Comparison of ENCODE assay signal across 17 cellular contexts in genomic region chr22:19803736-19804267, GRCh38. TPM values are rescaled to one million over a fixed set of nuclear protein-coding genes. Genes with fewer than 3 reads are reported as not detected.
A peak's percentile ranks its signal among the peaks of the same experiment; 100 is the strongest.
DNase-seq lines count a peak whose midpoint lies in the region; ATAC-seq and TF ChIP-seq lines count a peak whose summit lies in the region.
"Had no signal": no experiment of that assay in that cellular context is flagged by ENCODE, and none has a peak within 500 bp of the region (broad histone marks: within the 10 kb centered on the region; RNA-seq: fewer than 3 reads in every experiment).

No MANE protein-coding gene starts in this region.

- ATAC-seq in left cardiac atrium (no peak), left ventricle myocardium superior (no peak), HG02852 (IDR thresholded peaks at IDR 0.05; ENCODE audit: unreplicated experiment) (no peak)

- H3K79me2 ChIP-seq in osteoblast (ENCODE audit: insufficient read depth, low read length): no peaks in the 10 kb centered on the region

- H3K27ac ChIP-seq in right atrium auricular region: no peak overlapping the region
- no peak overlapping the region for H3K27ac ChIP-seq in osteoblast (ENCODE audit: low read depth, low read length)
- H3K27ac ChIP-seq: BLaER1 treated with 17β-estradiol and CSF1 and Interleukin-3, amounts not matched to agents 10 nM and 100 nM had no signal

- intact Hi-C loops in left cardiac atrium (cut with DNase I) (no loop called here), left ventricle myocardium superior (cut with micrococcal nuclease) (no loop called here)

- H3K9me3 ChIP-seq in right atrium auricular region: no peaks in the 10 kb centered on the region
- H3K9me3 ChIP-seq in osteoblast (ENCODE audit: low read depth, low read length): no peaks in the 10 kb centered on the region
- H3K9me3 ChIP-seq: BLaER1 treated with 17β-estradiol and CSF1 and Interleukin-3, amounts not matched to agents 10 nM and 100 nM had no signal

- peak; percentile 7 for DNase-seq in left cardiac atrium
- DNase-seq in right atrium auricular region (ENCODE audit: low spot score): no peak
- DNase-seq in left ventricle myocardium superior: peak; percentile 6
- peak; percentile 59 for DNase-seq in osteoblast (ENCODE audit: insufficient read length, low spot score, missing footprints)
- no peak for DNase-seq in T1000 (lab: John Stamatoyannopoulos, UW)
- no peak for DNase-seq in ureter (ENCODE audit: low spot score)
- DNase-seq: CD8-positive, alpha-beta memory T cell; DMS53; GOT3; NCI-H1417 treated with DMSO at 0.1 percent for 48 hours; NCI-H187 treated with DMSO at 0.1 percent for 48 hours; NCI-H226; NCI-H524; NCI-H82; OCI-M1 had no signal

- H4K20me1 ChIP-seq in osteoblast (ENCODE audit: insufficient read depth, low read length): peaks cover 9% of the 10 kb centered on the region

- H3K27me3 ChIP-seq in right atrium auricular region (no peaks in the 10 kb centered on the region), osteoblast (ENCODE audit: insufficient read depth, low read length) (no peaks in the 10 kb centered on the region)

- H2AFZ ChIP-seq in osteoblast (ENCODE audit: low read length): no peak overlapping the region

- no peak overlapping the region for H3K4me3 ChIP-seq in right atrium auricular region
- no peak overlapping the region for H3K4me3 ChIP-seq in osteoblast (ENCODE audit: insufficient read depth, low read length)
- H3K4me3 ChIP-seq: BLaER1 treated with 17β-estradiol and CSF1 and Interleukin-3, amounts not matched to agents 10 nM and 100 nM had no signal

- no peaks in the 10 kb centered on the region for H3K36me3 ChIP-seq in right atrium auricular region
- no peaks in the 10 kb centered on the region for H3K36me3 ChIP-seq in osteoblast (ENCODE audit: insufficient read depth, low read length)

- TF ChIP-seq CTCF in right atrium auricular region (IDR thresholded peaks at IDR 0.05) (no peak), osteoblast (IDR thresholded peaks at IDR 0.05; ENCODE audit: extremely low read depth, low read depth, low read length) (no peak)

- H3K4me2 ChIP-seq in osteoblast (ENCODE audit: insufficient read depth, low read length): no peak overlapping the region
- H3K4me2 ChIP-seq: BLaER1 treated with 17β-estradiol and CSF1 and Interleukin-3, amounts not matched to agents 10 nM and 100 nM had no signal

- peaks cover 0 to 10% of the 10 kb centered on the region in 2 donors for H3K4me1 ChIP-seq in right atrium auricular region
- peaks cover 8% of the 10 kb centered on the region for H3K4me1 ChIP-seq in osteoblast (ENCODE audit: insufficient read depth, low read length)

RNA-seq across cellular contexts. Expression of gene TBX1, which starts 43.2 kb away (rescaled TPM):
- total RNA-seq in left cardiac atrium (1 to 10 TPM in 1 of 2 donors, under 1 TPM in 1; 0.47 to 2.4 TPM), right atrium auricular region (under 1 TPM in 1 of 2 donors, not detected in 1; 0.24 TPM), left ventricle myocardium superior (3.6 TPM), osteoblast (under 0.01 TPM in 1 of 2 replicates, not detected in the other), ureter (13.0 TPM)
- total RNA-seq: CD8-positive, alpha-beta memory T cell had no signal

RNA-seq across cellular contexts. Expression of gene GNB1L, which starts 50.9 kb away (rescaled TPM):
- total RNA-seq in left cardiac atrium (1 to 10 TPM; 2.5 to 4.5 TPM), right atrium auricular region (1 to 10 TPM; 2.6 to 4.7 TPM), left ventricle myocardium superior (3.4 TPM), osteoblast (4.0 and 5.6 TPM in 2 replicates), ureter (6.0 TPM)

RNA-seq across cellular contexts. Expression of gene RTL10, which starts 50.9 kb away (rescaled TPM):
- total RNA-seq in left cardiac atrium (1 to 10 TPM; 6.8 to 7.7 TPM), right atrium auricular region (1 to 10 TPM; 7.9 to 8.1 TPM), left ventricle myocardium superior (8.0 TPM), osteoblast (10.3 and 11.9 TPM in 2 replicates), ureter (28.6 TPM)

Comparison
In these comparisons a context has a peak if more than half of its experiments do, and no peak if none do; other contexts are left out.
1. DNase-seq: peak in left cardiac atrium (single experiment), left ventricle myocardium superior (single experiment) and osteoblast (single experiment); none in right atrium auricular region (single experiment), T1000 (single experiment) and ureter (single experiment).